ENCODE assay signal across 1 cellular context in the genomic region with DNA sequence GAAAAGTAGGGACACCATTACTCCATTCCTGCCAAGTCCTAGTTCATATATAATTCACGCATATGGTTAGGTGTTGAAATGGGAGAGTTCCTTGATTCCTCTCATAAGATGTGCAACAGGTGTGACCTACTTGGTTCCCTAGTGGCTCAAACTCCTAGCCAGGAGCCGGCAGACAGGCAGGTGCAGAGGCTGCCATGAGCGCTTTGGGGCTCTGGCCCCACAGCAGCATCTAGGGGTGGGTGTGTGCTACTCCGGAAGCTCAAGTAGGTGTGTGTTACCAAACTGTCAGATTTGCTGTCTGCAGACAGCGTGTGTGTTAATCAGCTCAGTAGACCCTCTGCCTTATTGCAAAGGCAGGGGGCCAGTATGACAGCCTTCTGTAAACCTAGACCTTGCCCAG.
TF ChIP-seq lines count a peak whose summit lies in the region.

No MANE protein-coding gene starts in this region.

TF ChIP-seq in WTC11, 78 proteins besides CTCF, POLR2A, EP300 and RAD21 (continued from another document):
- TF ChIP-seq ZNF512 (CRISPR knock-in tag; IDR thresholded peaks at IDR 0.05; ENCODE audit: borderline replicate concordance) (no peak), SMAD4 (CRISPR knock-in tag; IDR thresholded peaks at IDR 0.05) (no peak), NFATC4 (CRISPR knock-in tag; IDR thresholded peaks at IDR 0.05) (no peak)
- TF ChIP-seq, protein P1, sequence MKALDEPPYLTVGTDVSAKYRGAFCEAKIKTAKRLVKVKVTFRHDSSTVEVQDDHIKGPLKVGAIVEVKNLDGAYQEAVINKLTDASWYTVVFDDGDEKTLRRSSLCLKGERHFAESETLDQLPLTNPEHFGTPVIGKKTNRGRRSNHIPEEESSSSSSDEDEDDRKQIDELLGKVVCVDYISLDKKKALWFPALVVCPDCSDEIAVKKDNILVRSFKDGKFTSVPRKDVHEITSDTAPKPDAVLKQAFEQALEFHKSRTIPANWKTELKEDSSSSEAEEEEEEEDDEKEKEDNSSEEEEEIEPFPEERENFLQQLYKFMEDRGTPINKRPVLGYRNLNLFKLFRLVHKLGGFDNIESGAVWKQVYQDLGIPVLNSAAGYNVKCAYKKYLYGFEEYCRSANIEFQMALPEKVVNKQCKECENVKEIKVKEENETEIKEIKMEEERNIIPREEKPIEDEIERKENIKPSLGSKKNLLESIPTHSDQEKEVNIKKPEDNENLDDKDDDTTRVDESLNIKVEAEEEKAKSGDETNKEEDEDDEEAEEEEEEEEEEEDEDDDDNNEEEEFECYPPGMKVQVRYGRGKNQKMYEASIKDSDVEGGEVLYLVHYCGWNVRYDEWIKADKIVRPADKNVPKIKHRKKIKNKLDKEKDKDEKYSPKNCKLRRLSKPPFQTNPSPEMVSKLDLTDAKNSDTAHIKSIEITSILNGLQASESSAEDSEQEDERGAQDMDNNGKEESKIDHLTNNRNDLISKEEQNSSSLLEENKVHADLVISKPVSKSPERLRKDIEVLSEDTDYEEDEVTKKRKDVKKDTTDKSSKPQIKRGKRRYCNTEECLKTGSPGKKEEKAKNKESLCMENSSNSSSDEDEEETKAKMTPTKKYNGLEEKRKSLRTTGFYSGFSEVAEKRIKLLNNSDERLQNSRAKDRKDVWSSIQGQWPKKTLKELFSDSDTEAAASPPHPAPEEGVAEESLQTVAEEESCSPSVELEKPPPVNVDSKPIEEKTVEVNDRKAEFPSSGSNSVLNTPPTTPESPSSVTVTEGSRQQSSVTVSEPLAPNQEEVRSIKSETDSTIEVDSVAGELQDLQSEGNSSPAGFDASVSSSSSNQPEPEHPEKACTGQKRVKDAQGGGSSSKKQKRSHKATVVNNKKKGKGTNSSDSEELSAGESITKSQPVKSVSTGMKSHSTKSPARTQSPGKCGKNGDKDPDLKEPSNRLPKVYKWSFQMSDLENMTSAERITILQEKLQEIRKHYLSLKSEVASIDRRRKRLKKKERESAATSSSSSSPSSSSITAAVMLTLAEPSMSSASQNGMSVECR (CRISPR knock-in tag; IDR thresholded peaks at IDR 0.05; ENCODE audit: borderline replicate concordance): no peak
